Comparison of ENCODE assay signal across 8 cellular contexts in the genomic region with DNA sequence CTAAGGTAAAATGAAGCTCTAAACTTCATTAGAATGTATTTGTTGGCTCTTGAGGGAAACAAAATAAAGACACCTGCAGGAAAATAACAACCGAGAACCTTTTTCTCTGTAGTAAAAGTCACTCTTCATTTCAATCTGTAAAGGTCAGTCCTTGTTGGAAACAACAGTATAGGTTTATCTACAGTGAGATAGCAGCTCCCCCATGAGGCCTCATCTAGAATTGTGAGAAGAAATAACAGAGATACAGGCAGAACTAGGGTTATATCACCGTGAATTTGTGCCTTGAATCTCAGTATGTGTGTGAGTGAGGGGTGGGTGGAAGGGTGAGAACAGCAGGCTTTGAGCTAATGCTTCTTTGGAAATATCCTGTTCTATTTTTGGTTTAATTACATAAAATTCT.
DNase-seq lines count a peak whose midpoint lies in the region; FAIRE-seq and TF ChIP-seq lines count a peak whose summit lies in the region.

No MANE protein-coding gene starts in this region.

- H3K4me3 Mint-ChIP-seq in HFFc6 = no peak overlapping the region
- H3K4me3 Mint-ChIP-seq in activated T-cell treated with anti-CD3 and anti-CD28 coated beads, Interleukin-2, amount 50 U/mL, for 24 hours = no peak overlapping the region

- POLR2A ChIA-PET in OCI-LY7 (lab: Charles Lee) = no interaction called here

- no peak for DNase-seq in HFFc6
- peak; percentile 17 for DNase-seq in OCI-LY7 (ENCODE audit: low spot score)
- DNase-seq in BE2C = no peak
- no peak for DNase-seq in NCI-H1048 (lab: John Stamatoyannopoulos, UW)
- DNase-seq in OCI-M2 (lab: John Stamatoyannopoulos, UW; ENCODE audit: unreplicated experiment) = no peak
- DNase-seq in activated T-cell treated with anti-CD3 and anti-CD28 coated beads, Interleukin-2, amount 50 U/mL, for 24 hours = no peak

- FAIRE-seq in islet of Langerhans (lab: Jason Lieb, UNC) = peak; percentile 94

- H3K4me3 ChIP-seq in GM12875 (ENCODE audit: low read depth, low read length) = no peak overlapping the region
- H3K4me3 ChIP-seq in OCI-LY7 (ENCODE audit: low read depth, low read length, poor library complexity, severe bottlenecking) = no peak overlapping the region
- H3K4me3 ChIP-seq in BE2C (ENCODE audit: low read depth, low read length) = no peak overlapping the region

- no peak overlapping the region for H2AFZ ChIP-seq in OCI-LY7 (ENCODE audit: low read length)

- CTCF ChIA-PET in OCI-LY7 (lab: Charles Lee; ENCODE audit: unreplicated experiment) = interaction anchor here (1.1 kb wide), 1 partner anchor 46 kb away, joined by 3 read pairs; no protein-coding TSS in a partner anchor

- no peaks in the 10 kb centered on the region for H3K4me1 Mint-ChIP-seq in HFFc6 (ENCODE audit: low read depth)
- H3K4me1 Mint-ChIP-seq in activated T-cell treated with anti-CD3 and anti-CD28 coated beads, Interleukin-2, amount 50 U/mL, for 24 hours (ENCODE audit: low read depth) = no peaks in the 10 kb centered on the region

- TF ChIP-seq CTCF in GM12875 (IDR thresholded peaks at IDR 0.05; ENCODE audit: borderline replicate concordance, insufficient read depth, low read depth, low read length) = peak; percentile 35; the same call in 1 of the 2 replicates
- peak; percentile 18; the same call in 1 of the 2 replicates for TF ChIP-seq CTCF in HFFc6 (IDR thresholded peaks at IDR 0.05)
- peak; percentile 68 for TF ChIP-seq CTCF in OCI-LY7 (conservative IDR thresholded peaks at IDR 0.05; ENCODE audit: low read length)
- TF ChIP-seq CTCF in BE2C (IDR thresholded peaks at IDR 0.05; ENCODE audit: low read depth, low read length) = no peak

- H3K79me2 ChIP-seq in OCI-LY7 (ENCODE audit: insufficient read depth, low read depth, low read length) = no peaks in the 10 kb centered on the region

- H3K9me3 ChIP-seq in OCI-LY7 (ENCODE audit: low read length) (no peaks in the 10 kb centered on the region), BE2C (no peaks in the 10 kb centered on the region)

- H3K27ac Mint-ChIP-seq in HFFc6 = no peak overlapping the region
- H3K27ac Mint-ChIP-seq in activated T-cell treated with anti-CD3 and anti-CD28 coated beads, Interleukin-2, amount 50 U/mL, for 24 hours = no peak overlapping the region

- BruUV-seq in OCI-LY7 (replicated peaks; lab: Mats Ljungman, UMichigan) = no TSS peak

- intact Hi-C loops in OCI-LY7 (cut with micrococcal nuclease; ENCODE audit: unreplicated experiment) = no loop called here

- no peaks in the 10 kb centered on the region for H4K20me1 ChIP-seq in OCI-LY7 (ENCODE audit: insufficient read depth, low read length)

- H3K36me3 Mint-ChIP-seq in HFFc6 (ENCODE audit: low read depth) = no peaks in the 10 kb centered on the region
- H3K36me3 Mint-ChIP-seq in activated T-cell treated with anti-CD3 and anti-CD28 coated beads, Interleukin-2, amount 50 U/mL, for 24 hours (ENCODE audit: low read depth) = no peaks in the 10 kb centered on the region

- no peaks in the 10 kb centered on the region for H3K9me2 ChIP-seq in OCI-LY7 (ENCODE audit: insufficient read depth, low read length)

- H3K36me3 ChIP-seq in OCI-LY7 (ENCODE audit: insufficient read depth, low read length) = no peaks in the 10 kb centered on the region
- H3K36me3 ChIP-seq in BE2C = no peaks in the 10 kb centered on the region

- H3K27me3 ChIP-seq in BE2C = no peaks in the 10 kb centered on the region

- no peak overlapping the region for H3K4me2 ChIP-seq in OCI-LY7 (ENCODE audit: low read length)

- H3K27me3 Mint-ChIP-seq in HFFc6 (ENCODE audit: insufficient read depth) = no peaks in the 10 kb centered on the region
- H3K27me3 Mint-ChIP-seq in activated T-cell treated with anti-CD3 and anti-CD28 coated beads, Interleukin-2, amount 50 U/mL, for 24 hours = peaks cover 27% of the 10 kb centered on the region

- H3K27ac ChIP-seq in OCI-LY7 (ENCODE audit: low read depth, low read length, poor library complexity, severe bottlenecking) = no peak overlapping the region

- no peaks in the 10 kb centered on the region for H3K9me3 Mint-ChIP-seq in HFFc6
- H3K9me3 Mint-ChIP-seq in activated T-cell treated with anti-CD3 and anti-CD28 coated beads, Interleukin-2, amount 50 U/mL, for 24 hours = no peaks in the 10 kb centered on the region

- H3K4me1 ChIP-seq in OCI-LY7 (ENCODE audit: insufficient read depth, low read length, poor library complexity, severe bottlenecking) = no peaks in the 10 kb centered on the region
- H3K4me1 ChIP-seq in BE2C = no peaks in the 10 kb centered on the region
